ENCODE assay signal across 30 cellular contexts in the genomic region with DNA sequence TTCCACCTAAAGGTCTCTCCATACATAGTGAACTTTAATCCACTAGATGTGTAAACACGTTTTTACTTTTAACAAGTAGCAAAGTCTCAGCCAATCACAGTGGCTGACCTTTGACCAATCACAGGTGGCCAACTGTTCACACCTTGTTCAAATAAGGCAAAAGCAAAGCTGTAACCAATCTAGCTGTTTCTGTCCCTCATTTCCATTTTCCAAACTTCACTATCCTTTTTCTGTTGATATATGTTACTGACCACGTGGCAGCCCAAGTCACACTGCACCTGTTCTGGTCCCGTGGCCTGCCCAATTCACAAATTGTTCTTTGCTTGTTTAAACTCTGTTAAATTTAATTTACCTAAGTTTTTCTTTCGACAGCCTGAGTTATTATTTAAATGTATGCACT.
"Had no signal": no experiment of that assay in that cellular context is flagged by ENCODE, and none has a peak within 500 bp of the region (broad histone marks: within the 10 kb centered on the region; RNA-seq: fewer than 3 reads in every experiment).

No MANE protein-coding gene starts in this region.

- H3K4me1 Mint-ChIP-seq: immature natural killer cell; naive thymus-derived CD8-positive, alpha-beta T cell; nephron; neural crest cell; stimulated activated naive B cell treated with anti-CD40 and anti-IgM and Interleukin-4, amounts not matched to agents 10 μg/mL and 1 μg/mL and 100 μg/mL, for 72 hours had no signal

- H3K27ac ChIP-seq: left lung, lower lobe of right lung, pancreas, prostate gland, skin epidermis, stomach, testis, thyroid gland, upper lobe of right lung had no signal

- H3K4me3 Mint-ChIP-seq: immature natural killer cell; naive thymus-derived CD8-positive, alpha-beta T cell; nephron; neural crest cell; stimulated activated naive B cell treated with anti-CD40 and anti-IgM and Interleukin-4, amounts not matched to agents 10 μg/mL and 1 μg/mL and 100 μg/mL, for 72 hours had no signal

- FAIRE-seq: islet of Langerhans, kidney, pancreas, urothelium cell line had no signal

- H3K4me3 ChIP-seq: left lung, lower lobe of right lung, pancreas, prostate gland, skin epidermis, stomach, testis, thyroid gland, upper lobe of right lung had no signal

- H3K36me3 Mint-ChIP-seq: immature natural killer cell; naive thymus-derived CD8-positive, alpha-beta T cell; stimulated activated naive B cell treated with anti-CD40 and anti-IgM and Interleukin-4, amounts not matched to agents 10 μg/mL and 1 μg/mL and 100 μg/mL, for 72 hours had no signal

- ATAC-seq: left colon; left lung; lower lobe of right lung; naive thymus-derived CD8-positive, alpha-beta T cell; pancreas; right cardiac atrium; sciatic nerve; stimulated activated naive B cell treated with anti-CD40 and anti-IgM and Interleukin-4, amounts not matched to agents 10 μg/mL and 1 μg/mL and 100 μg/mL, for 72 hours; stimulated activated naive CD8-positive, alpha-beta T cell treated with anti-CD3 and anti-CD28 coated beads, Interleukin-15, Interleukin-2, amounts not matched to agents 100 U/mL and 50 U/mL, for 24 hours; upper lobe of right lung had no signal

- H3K4me1 ChIP-seq: left lung, lower lobe of right lung, prostate gland, stomach, testis, thyroid gland, upper lobe of right lung had no signal

- H3K27ac Mint-ChIP-seq: immature natural killer cell; naive thymus-derived CD8-positive, alpha-beta T cell; nephron; stimulated activated naive B cell treated with anti-CD40 and anti-IgM and Interleukin-4, amounts not matched to agents 10 μg/mL and 1 μg/mL and 100 μg/mL, for 72 hours had no signal

- H3K27me3 Mint-ChIP-seq: naive thymus-derived CD8-positive, alpha-beta T cell; stimulated activated naive B cell treated with anti-CD40 and anti-IgM and Interleukin-4, amounts not matched to agents 10 μg/mL and 1 μg/mL and 100 μg/mL, for 72 hours had no signal

- H3K9me3 ChIP-seq: left lung, lower lobe of right lung, pancreas, prostate gland, stomach, testis, thyroid gland, upper lobe of right lung had no signal

- DNase-seq: hypothalamus; immature natural killer cell; kidney; left colon; left lung; lower lobe of right lung; mammary epithelial cell; mesenchymal stem cell; naive thymus-derived CD8-positive, alpha-beta T cell; nucleus accumbens; pancreas; retina; right cardiac atrium; stimulated activated CD4-positive, alpha-beta T cell treated with anti-CD3 and anti-CD28 coated beads, Interleukin-12 subunit alpha, Interleukin-12 subunit beta, amount 100 ng/mL, for 4 hours; stimulated activated CD4-positive, alpha-beta T cell treated with anti-CD3 and anti-CD28 coated beads, Interleukin-15, amount 100 ng/mL, for 24 hours; stimulated activated CD4-positive, alpha-beta T cell treated with anti-CD3 and anti-CD28 coated beads, Interleukin-2, amount 100 ng/mL, for 24 hours; stimulated activated CD4-positive, alpha-beta T cell treated with anti-CD3 and anti-CD28 coated beads, Interleukin-4, amount 100 ng/mL, for 1 hour; stimulated activated naive B cell treated with anti-CD40 and anti-IgM and Interleukin-4, amounts not matched to agents 10 μg/mL and 1 μg/mL and 100 μg/mL, for 72 hours; stimulated activated naive CD8-positive, alpha-beta T cell treated with anti-CD3 and anti-CD28 coated beads, Interleukin-15, Interleukin-2, amounts not matched to agents 100 U/mL and 50 U/mL, for 24 hours; stomach; testis; thyroid gland; upper lobe of right lung had no signal

- H3K27me3 ChIP-seq: left lung, pancreas, stomach, testis, thyroid gland, upper lobe of right lung had no signal

- H3K36me3 ChIP-seq: left lung, lower lobe of right lung, pancreas, prostate gland, stomach, thyroid gland, upper lobe of right lung had no signal

- H3K9me3 Mint-ChIP-seq: nephron, neural crest cell had no signal
